In the genomic region with DNA sequence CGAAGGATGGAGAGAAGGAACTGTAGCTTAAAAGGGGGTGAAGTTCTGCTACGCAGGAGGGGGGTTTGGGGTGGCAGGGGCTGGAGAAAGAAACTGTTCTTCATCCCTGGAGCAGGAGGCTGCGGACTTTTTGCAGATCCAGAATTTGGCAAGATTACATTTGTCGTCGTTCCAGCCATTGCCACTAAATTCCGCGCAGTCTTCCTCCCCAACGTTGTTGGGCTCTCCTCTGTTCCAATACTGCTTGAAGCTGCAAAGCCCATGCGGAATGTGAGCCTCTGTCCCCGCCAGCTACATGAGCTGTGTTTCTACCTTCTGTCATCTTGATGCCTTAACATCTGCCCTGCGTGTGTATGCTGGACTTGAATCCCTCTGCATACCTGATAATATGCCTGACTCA, we compare ENCODE assay signal across 19 cellular contexts. TPM values are rescaled to one million over a fixed set of nuclear protein-coding genes. Genes with fewer than 3 reads are reported as not detected.
"Had no signal": no experiment of that assay in that cellular context is flagged by ENCODE, and none has a peak within 500 bp of the region (broad histone marks: within the 10 kb centered on the region; RNA-seq: fewer than 3 reads in every experiment).

No MANE protein-coding gene starts in this region.

- ATAC-seq: heart left ventricle; left colon; naive thymus-derived CD4-positive, alpha-beta T cell had no signal

- H3K9me3 Mint-ChIP-seq: type B pancreatic cell had no signal

- DNase-seq: activated CD4-positive, alpha-beta T cell treated with anti-CD3 and anti-CD28 coated beads, Interleukin-2, amount 50 U/mL, for 4 hours; activated CD4-positive, CD25-positive, alpha-beta regulatory T cell treated with anti-CD3 and anti-CD28 coated beads, Interleukin-2, amount 50 U/mL, for 72 hours; activated naive CD4-positive, alpha-beta T cell; activated naive CD8-positive, alpha-beta T cell treated with anti-CD3 and anti-CD28 coated beads, Interleukin-2, amount 10 ng/mL, durations not matched to agents 7 days and 5 days; activated T-cell treated with anti-CD3 and anti-CD28 coated beads for 4 hours; endodermal cell; heart left ventricle; left colon; naive thymus-derived CD4-positive, alpha-beta T cell; stimulated activated CD4-positive, alpha-beta T cell treated with anti-CD3 and anti-CD28 coated beads, Interleukin-4, amount 100 ng/mL, for 1 hour; T-helper 9 cell had no signal

- H3K4me3 Mint-ChIP-seq: activated naive CD8-positive, alpha-beta T cell treated with anti-CD3 and anti-CD28 coated beads, Interleukin-2, amount 10 ng/mL, durations not matched to agents 7 days and 5 days; brain; endodermal cell; naive thymus-derived CD4-positive, alpha-beta T cell; type B pancreatic cell had no signal

- H3K27ac Mint-ChIP-seq: activated naive CD8-positive, alpha-beta T cell treated with anti-CD3 and anti-CD28 coated beads, Interleukin-2, amount 10 ng/mL, durations not matched to agents 7 days and 5 days; brain; endodermal cell; type B pancreatic cell had no signal

- H3K4me1 Mint-ChIP-seq: brain, endodermal cell had no signal

- H3K36me3 Mint-ChIP-seq: activated naive CD8-positive, alpha-beta T cell treated with anti-CD3 and anti-CD28 coated beads, Interleukin-2, amount 10 ng/mL, durations not matched to agents 7 days and 5 days; brain; type B pancreatic cell had no signal

RNA-seq across cellular contexts. Expression of a gene that starts 4.3 kb away (rescaled TPM):
- total RNA-seq: endodermal cell had no signal
- polyA plus RNA-seq: naive thymus-derived CD4-positive, alpha-beta T cell had no signal

RNA-seq across cellular contexts. Expression of a gene that starts 11.1 kb away (rescaled TPM):
- total RNA-seq: activated naive CD8-positive, alpha-beta T cell treated with anti-CD3 and anti-CD28 coated beads, Interleukin-2, amount 10 ng/mL, durations not matched to agents 7 days and 5 days; dermis microvascular lymphatic vessel endothelial cell; endodermal cell; epithelial cell of proximal tubule had no signal
- polyA plus RNA-seq: naive thymus-derived CD4-positive, alpha-beta T cell had no signal

RNA-seq across cellular contexts. Expression of a gene that starts 20.1 kb away (rescaled TPM):
- total RNA-seq: activated naive CD8-positive, alpha-beta T cell treated with anti-CD3 and anti-CD28 coated beads, Interleukin-2, amount 10 ng/mL, durations not matched to agents 7 days and 5 days; endodermal cell; epithelial cell of proximal tubule; frontal cortex; heart left ventricle; left colon; mononuclear cell; naive thymus-derived CD4-positive, alpha-beta T cell; skeletal muscle tissue; temporal lobe had no signal
- polyA plus RNA-seq: heart left ventricle had no signal

RNA-seq across cellular contexts. Expression of a gene that starts 41.1 kb away (rescaled TPM):
- total RNA-seq: dermis microvascular lymphatic vessel endothelial cell, endodermal cell, epithelial cell of proximal tubule, frontal cortex had no signal
